ENCODE assay signal across 11 cellular contexts in genomic region chr7:67406941-67407340, GRCh38.
"Had no signal": no experiment of that assay in that cellular context is flagged by ENCODE, and none has a peak within 500 bp of the region (broad histone marks: within the 10 kb centered on the region; RNA-seq: fewer than 3 reads in every experiment).

No MANE protein-coding gene starts in this region.

- H3K36me3 ChIP-seq: lower lobe of right lung, thoracic aorta had no signal

- H3K9me3 Mint-ChIP-seq: activated naive CD8-positive, alpha-beta T cell treated with anti-CD3 and anti-CD28 coated beads, Interleukin-2, amount 10 ng/mL, durations not matched to agents 7 days and 5 days had no signal

- H3K9me3 ChIP-seq: lower lobe of right lung, thoracic aorta had no signal

- H3K4me1 ChIP-seq: lower lobe of right lung had no signal

- H3K27ac Mint-ChIP-seq: activated naive CD8-positive, alpha-beta T cell treated with anti-CD3 and anti-CD28 coated beads, Interleukin-2, amount 10 ng/mL, durations not matched to agents 7 days and 5 days; endodermal cell had no signal

- H3K4me3 Mint-ChIP-seq: activated naive CD8-positive, alpha-beta T cell treated with anti-CD3 and anti-CD28 coated beads, Interleukin-2, amount 10 ng/mL, durations not matched to agents 7 days and 5 days; endodermal cell; neural crest cell had no signal

- H3K27me3 Mint-ChIP-seq: activated naive CD8-positive, alpha-beta T cell treated with anti-CD3 and anti-CD28 coated beads, Interleukin-2, amount 10 ng/mL, durations not matched to agents 7 days and 5 days had no signal

- H3K27ac ChIP-seq: lower lobe of right lung, thoracic aorta had no signal

- H3K4me1 Mint-ChIP-seq: activated naive CD8-positive, alpha-beta T cell treated with anti-CD3 and anti-CD28 coated beads, Interleukin-2, amount 10 ng/mL, durations not matched to agents 7 days and 5 days had no signal

- H3K36me3 Mint-ChIP-seq: activated naive CD8-positive, alpha-beta T cell treated with anti-CD3 and anti-CD28 coated beads, Interleukin-2, amount 10 ng/mL, durations not matched to agents 7 days and 5 days had no signal

- DNase-seq: activated CD4-positive, CD25-positive, alpha-beta regulatory T cell treated with anti-CD3 and anti-CD28 coated beads, Interleukin-2, amount 50 U/mL, for 72 hours; activated naive CD4-positive, alpha-beta T cell; activated naive CD8-positive, alpha-beta T cell treated with anti-CD3 and anti-CD28 coated beads, Interleukin-2, amount 10 ng/mL, durations not matched to agents 7 days and 5 days; endodermal cell; left colon; lower lobe of right lung; midbrain; stimulated activated CD4-positive, alpha-beta T cell treated with anti-CD3 and anti-CD28 coated beads, Interleukin-12 subunit alpha, Interleukin-12 subunit beta, amount 100 ng/mL, for 4 hours; stimulated activated CD4-positive, alpha-beta T cell treated with anti-CD3 and anti-CD28 coated beads, Interleukin-2, amount 100 ng/mL, for 24 hours had no signal

- H3K4me3 ChIP-seq: lower lobe of right lung, thoracic aorta had no signal
